In genomic region chr13:34988330-34988791, GRCh38 we compare ENCODE assay signal across 23 cellular contexts. TPM values are rescaled to one million over a fixed set of nuclear protein-coding genes. Genes with fewer than 3 reads are reported as not detected.
A peak's percentile ranks its signal among the peaks of the same experiment; 100 is the strongest.
DNase-seq lines count a peak whose midpoint lies in the region; ATAC-seq and TF ChIP-seq lines count a peak whose summit lies in the region.
"Had no signal": no experiment of that assay in that cellular context is flagged by ENCODE, and none has a peak within 500 bp of the region (broad histone marks: within the 10 kb centered on the region; RNA-seq: fewer than 3 reads in every experiment).

No MANE protein-coding gene starts in this region.

- H3K27ac ChIP-seq in HUES48 (ENCODE audit: low read depth, low read length) (no peak overlapping the region), HUES64 (ENCODE audit: low read depth, low read length) (no peak overlapping the region), endodermal cell (ENCODE audit: low read depth, low read length) (no peak overlapping the region), iPS-20b (ENCODE audit: low read length) (no peak overlapping the region)
- no peak overlapping the region for H3K27ac ChIP-seq in effector memory CD4-positive, alpha-beta T cell (ENCODE audit: insufficient read depth, low read length, poor library complexity, severe bottlenecking)
- H3K27ac ChIP-seq: A549, BLaER1 had no signal

- H3K4me3 Mint-ChIP-seq in endodermal cell = no peak overlapping the region
- H3K4me3 Mint-ChIP-seq: CD14-positive monocyte; CD4-positive, alpha-beta memory T cell; CD4-positive, CD25-positive, alpha-beta regulatory T cell; CD8-positive, alpha-beta memory T cell had no signal

- H3K27me3 Mint-ChIP-seq in endodermal cell (ENCODE audit: insufficient read depth) = no peaks in the 10 kb centered on the region
- H3K27me3 Mint-ChIP-seq: CD4-positive, alpha-beta memory T cell; CD4-positive, CD25-positive, alpha-beta regulatory T cell; CD8-positive, alpha-beta memory T cell had no signal

- no peak for TF ChIP-seq CTCF in endodermal cell (conservative IDR thresholded peaks at IDR 0.05)

- no peak overlapping the region for H3K27ac Mint-ChIP-seq in endodermal cell
- H3K27ac Mint-ChIP-seq: CD14-positive monocyte; CD4-positive, alpha-beta memory T cell; CD4-positive, CD25-positive, alpha-beta regulatory T cell had no signal

- H3K36me3 ChIP-seq in HUES48 (ENCODE audit: control insufficient read depth, insufficient read depth, low read length) (peaks cover 6% of the 10 kb centered on the region; the same call in 1 of the 2 replicates), HUES64 (ENCODE audit: insufficient read depth, low read length) (peaks cover 10% of the 10 kb centered on the region), endodermal cell (ENCODE audit: control insufficient read depth, insufficient read depth, low read length) (no peaks in the 10 kb centered on the region), iPS-20b (ENCODE audit: insufficient read depth, low read depth, low read length) (peaks cover 25% of the 10 kb centered on the region)
- H3K36me3 ChIP-seq in effector memory CD4-positive, alpha-beta T cell (ENCODE audit: control insufficient read depth, insufficient read depth, low read length) = no peaks in the 10 kb centered on the region
- H3K36me3 ChIP-seq: BE2C had no signal

- peaks cover 4% of the 10 kb centered on the region; the same call in 1 of the 2 replicates for H3K4me1 ChIP-seq in HUES48 (ENCODE audit: control insufficient read depth, insufficient read depth, low read length)
- no peaks in the 10 kb centered on the region for H3K4me1 ChIP-seq in HUES64 (ENCODE audit: insufficient read depth, low read length)
- no peaks in the 10 kb centered on the region for H3K4me1 ChIP-seq in endodermal cell (ENCODE audit: control insufficient read depth, insufficient read depth, low read length)
- H3K4me1 ChIP-seq in iPS-20b (ENCODE audit: insufficient read depth, low read length) = no peaks in the 10 kb centered on the region
- H3K4me1 ChIP-seq in effector memory CD4-positive, alpha-beta T cell (ENCODE audit: control insufficient read depth, insufficient read depth, low read length, poor library complexity, severe bottlenecking) = no peaks in the 10 kb centered on the region
- H3K4me1 ChIP-seq: A549, BE2C, BLaER1 had no signal

- H3K9me3 ChIP-seq in HUES48 (ENCODE audit: control insufficient read depth, insufficient read depth, low read length) (peaks cover 38% of the 10 kb centered on the region), HUES64 (ENCODE audit: insufficient read depth, low read depth, low read length) (peaks cover 40% of the 10 kb centered on the region), endodermal cell (ENCODE audit: control insufficient read depth, low read length) (peaks cover 43% of the 10 kb centered on the region), iPS-20b (ENCODE audit: insufficient read depth, low read depth, low read length) (peaks cover 42% of the 10 kb centered on the region)
- peaks cover 4% of the 10 kb centered on the region for H3K9me3 ChIP-seq in effector memory CD4-positive, alpha-beta T cell (ENCODE audit: control insufficient read depth, low read length)

- H3K9ac ChIP-seq in HUES48 (ENCODE audit: low read depth, low read length) (no peak overlapping the region), HUES64 (ENCODE audit: low read depth, low read length) (no peak overlapping the region), endodermal cell (ENCODE audit: extremely low read depth, low read length, poor library complexity, severe bottlenecking) (no peak overlapping the region), iPS-20b (ENCODE audit: low read depth, low read length) (no peak overlapping the region)
- H3K9ac ChIP-seq: BLaER1 had no signal

- H3K27me3 ChIP-seq in HUES48 (ENCODE audit: control insufficient read depth, insufficient read depth, low read length) (no peaks in the 10 kb centered on the region), HUES64 (ENCODE audit: insufficient read depth, low read length) (no peaks in the 10 kb centered on the region), endodermal cell (ENCODE audit: control insufficient read depth, insufficient read depth, low read length, poor library complexity, severe bottlenecking) (no peaks in the 10 kb centered on the region), iPS-20b (ENCODE audit: insufficient read depth, low read length) (no peaks in the 10 kb centered on the region)
- no peaks in the 10 kb centered on the region for H3K27me3 ChIP-seq in effector memory CD4-positive, alpha-beta T cell (replicated peaks; ENCODE audit: control insufficient read depth, insufficient read depth, low read length, poor library complexity, severe bottlenecking)
- H3K27me3 ChIP-seq: BE2C, BLaER1 had no signal

- DNase-seq in endodermal cell (no peak), NCI-H2196 treated with DMSO at 0.1 percent for 48 hours (lab: John Stamatoyannopoulos, UW; ENCODE audit: unreplicated experiment) (no peak), ACHN (no peak)
- no peak for DNase-seq in effector memory CD4-positive, alpha-beta T cell
- DNase-seq: 8988T; BE2C; C1 segment of cervical spinal cord; CD4-positive, alpha-beta memory T cell; CD4-positive, CD25-positive, alpha-beta regulatory T cell; CD8-positive, alpha-beta memory T cell; COR-L47; DMS 273 treated with DMSO at 0.1 percent for 48 hours; DMS153; DMS53; DMS79 treated with DMSO at 0.1 percent for 48 hours; GF-D8 had no signal

- 96% methylated on average over 10 of the region's 12 CpGs for WGBS in HUES64
- whole genome bisulfite sequencing in endodermal cell (ENCODE audit: insufficient coverage in 1 of 2, insufficient read length in 1 of 2), 2 experiments = 94 to 98% methylated on average over 6 to 10 of the region's 12 CpGs

- H3K4me1 Mint-ChIP-seq in endodermal cell = no peaks in the 10 kb centered on the region
- H3K4me1 Mint-ChIP-seq: CD14-positive monocyte; CD4-positive, alpha-beta memory T cell; CD4-positive, CD25-positive, alpha-beta regulatory T cell; CD8-positive, alpha-beta memory T cell had no signal

- H3K9me3 Mint-ChIP-seq in endodermal cell = peaks cover 75% of the 10 kb centered on the region

- no peak for ATAC-seq in HG03469 (IDR thresholded peaks at IDR 0.05; ENCODE audit: unreplicated experiment)
- ATAC-seq: A549 had no signal

- in situ Hi-C loops in ACHN (cut with HindIII; ENCODE audit: low pct_ligation_motif_present, low pct_unique_long_range_greater_than_20kb, low sequenced_read_pairs) = no loop called here

- peaks cover 45% of the 10 kb centered on the region for H3K36me3 Mint-ChIP-seq in endodermal cell (ENCODE audit: low read depth)
- H3K36me3 Mint-ChIP-seq: CD14-positive monocyte had no signal

- H3K4me3 ChIP-seq in HUES48 (ENCODE audit: low read depth, low read length) (peak overlapping the region; percentile 12; the same call in 1 of the 2 replicates), HUES64 (ENCODE audit: low read length) (0 out of 2 replicates have a peak overlapping the region, but pooled peaks have one; percentile 10), endodermal cell (ENCODE audit: low read length) (peak overlapping the region; percentile 4), iPS-20b (ENCODE audit: low read length) (0 out of 2 replicates have a peak overlapping the region, but pooled peaks have one; percentile 36)
- no peak overlapping the region for H3K4me3 ChIP-seq in effector memory CD4-positive, alpha-beta T cell (ENCODE audit: insufficient read depth, low read depth, low read length, poor library complexity, severe bottlenecking)
- H3K4me3 ChIP-seq: A549, BLaER1 had no signal

RNA-seq across cellular contexts. Expression of gene NBEA, which starts 46.3 kb away (rescaled TPM):
- 10.4 TPM for polyA plus RNA-seq in HUES64 (2013, experiment 1 of 2)
- 11.7 TPM for polyA plus RNA-seq in HUES64 (2013, experiment 2 of 2)
- 10 to 100 TPM; 15.2 to 15.9 TPM for total RNA-seq in endodermal cell
- 16.0 TPM for polyA plus RNA-seq in endodermal cell (2013, experiment 1 of 2)
- polyA plus RNA-seq in endodermal cell (2013, experiment 2 of 2) = 15.5 TPM
